Comparison of ENCODE assay signal across 8 cellular contexts in the genomic region with DNA sequence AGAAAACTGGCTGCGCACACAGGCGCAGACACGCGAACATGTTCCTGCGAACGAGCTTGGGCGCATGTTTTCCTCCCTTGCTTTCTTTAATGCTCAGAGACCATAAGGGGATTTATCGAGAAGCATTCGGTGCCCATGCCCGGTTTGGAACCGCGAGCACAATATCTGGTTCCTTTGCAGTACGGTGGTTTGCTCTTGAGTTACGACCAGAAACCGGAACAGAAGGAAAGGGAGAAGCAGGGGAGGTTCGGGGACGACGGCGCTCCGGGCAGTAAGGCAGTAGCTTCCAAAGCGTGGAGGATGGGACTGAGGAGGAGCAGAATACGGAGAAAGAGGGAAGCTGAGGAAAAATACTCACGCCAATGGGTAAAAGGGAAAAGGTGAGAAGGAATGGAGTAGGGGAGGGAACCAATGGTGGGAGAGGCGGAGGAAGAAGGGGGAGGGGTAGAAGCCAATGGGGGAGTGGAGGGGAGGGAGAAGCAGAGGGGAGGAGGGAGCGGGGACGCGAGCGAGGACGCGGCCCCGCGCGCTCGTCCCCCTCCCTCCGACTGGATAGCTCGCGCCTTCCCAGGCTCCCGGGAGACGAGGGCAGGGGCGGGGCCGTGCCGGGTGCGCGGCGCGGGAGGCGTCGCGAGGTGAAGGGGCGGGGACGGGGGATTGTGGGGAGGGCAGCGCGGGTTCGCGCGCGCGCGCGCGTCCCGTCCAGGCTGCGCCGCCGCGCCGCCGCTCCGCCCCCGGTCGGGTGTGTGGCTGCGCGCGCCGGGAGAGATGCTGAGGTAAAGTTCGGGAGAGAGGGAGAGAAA. TPM values are rescaled to one million over a fixed set of nuclear protein-coding genes. Genes with fewer than 3 reads are reported as not detected.
DNase-seq lines count a peak whose midpoint lies in the region; ATAC-seq and TF ChIP-seq lines count a peak whose summit lies in the region.

No MANE protein-coding gene starts in this region.

- TF ChIP-seq CTCF in choroid plexus epithelial cell (conservative IDR thresholded peaks at IDR 0.05; ENCODE audit: low read depth, low read length), result no peak

- DNase-seq in A172 (ENCODE audit: low spot score) (peak; percentile 72), NCI-H2171 treated with DMSO at 0.1 percent for 48 hours (lab: John Stamatoyannopoulos, UW) (peak; percentile 99), choroid plexus epithelial cell (ENCODE audit: low read depth) (peak; percentile 99), kidney tubule cell (ENCODE audit: low spot score) (peak; percentile 98)
- DNase-seq in activated CD4-positive, alpha-beta T cell treated with anti-CD3 and anti-CD28 coated beads for 1 hour, result peak; percentile 65
- peak; percentile 63 to 74 for DNase-seq in stimulated activated CD4-positive, alpha-beta T cell treated with anti-CD3 and anti-CD28 coated beads, Interleukin-15, amount 100 ng/mL, for 48 hours (ENCODE audit: low read depth in 2 of 2)

- ATAC-seq in GM18861 (IDR thresholded peaks at IDR 0.05; ENCODE audit: unreplicated experiment), result peak; percentile 36
- peak; percentile 46 for ATAC-seq in HG03095 (IDR thresholded peaks at IDR 0.05; ENCODE audit: unreplicated experiment)

- H3K4me3 ChIP-seq in choroid plexus epithelial cell (ENCODE audit: low read depth, low read length), result peak overlapping the region; percentile 90

RNA-seq across cellular contexts. Expression of gene ARHGAP5, which starts 0.6 kb away (rescaled TPM):
- 20.7 and 21.5 TPM in 2 replicates for total RNA-seq in A172 (2014; rRNA removed; shearing (Covaris generic))

Comparison
In these comparisons a context has a peak if more than half of its experiments do, and no peak if none do; other contexts are left out.
1. Peak in every context shown above with its lines: DNase-seq, ATAC-seq and H3K4me3 ChIP-seq.